39 cellular contexts compared by ENCODE assay signal in genomic region chr2:171608168-171608567, GRCh38.
"Had no signal": no experiment of that assay in that cellular context is flagged by ENCODE, and none has a peak within 500 bp of the region (broad histone marks: within the 10 kb centered on the region; RNA-seq: fewer than 3 reads in every experiment).

No MANE protein-coding gene starts in this region.

- H3K4me3 Mint-ChIP-seq: activated naive CD4-positive, alpha-beta T cell treated with anti-CD3 and anti-CD28 coated beads for 36 hours; activated naive CD4-positive, alpha-beta T cell treated with anti-CD3 and anti-CD28 coated beads, Interleukin-2, amount 10 ng/mL, durations not matched to agents 7 days and 5 days; activated naive CD4-positive, alpha-beta T cell treated with anti-CD3 and anti-CD28 coated beads, Interleukin-2, amount 50 U/mL, for 24 hours; activated naive CD8-positive, alpha-beta T cell; activated naive CD8-positive, alpha-beta T cell treated with anti-CD3 and anti-CD28 coated beads for 36 hours; activated naive CD8-positive, alpha-beta T cell treated with anti-CD3 and anti-CD28 coated beads, Interleukin-2, amount 10 ng/mL, durations not matched to agents 7 days and 5 days; activated naive CD8-positive, alpha-beta T cell treated with anti-CD3 and anti-CD28 coated beads, Interleukin-2, amount 50 U/mL, for 24 hours; activated T-cell treated with anti-CD3 and anti-CD28 coated beads, Interleukin-2, amount 50 U/mL, for 72 hours; activated T-helper 1 cell treated with anti-CD3 and anti-CD28 coated beads, Interleukin-12 subunit alpha, Interleukin-12 subunit beta, Interleukin-2, Interleukin-4 antibody, amounts not matched to agents 30 ng/mL and 10 ng/mL and 1 ng/mL, durations not matched to agents 14 hours and 24 hours and 36 hours; activated T-helper 17 cell treated with anti-CD3 and anti-CD28 coated beads, Interleukin-2, amount 50 U/mL, for 72 hours; brain; central memory CD8-positive, alpha-beta T cell had no signal

- ATAC-seq: activated naive CD4-positive, alpha-beta T cell treated with anti-CD3 and anti-CD28 coated beads, Interleukin-2, amount 50 U/mL, for 72 hours; activated naive CD8-positive, alpha-beta T cell treated with anti-CD3 and anti-CD28 coated beads, Interleukin-2, amount 50 U/mL, for 24 hours; activated T-cell treated with anti-CD3 and anti-CD28 coated beads, Interleukin-2, amount 50 U/mL, for 72 hours; activated T-helper 17 cell treated with anti-CD3 and anti-CD28 coated beads, Interleukin-2, amount 50 U/mL, for 72 hours; body of pancreas had no signal

- H3K4me1 Mint-ChIP-seq: activated naive CD4-positive, alpha-beta T cell treated with anti-CD3 and anti-CD28 coated beads, Interleukin-2, amount 10 ng/mL, durations not matched to agents 7 days and 5 days; activated naive CD4-positive, alpha-beta T cell treated with anti-CD3 and anti-CD28 coated beads, Interleukin-2, amount 50 U/mL, for 24 hours; activated naive CD8-positive, alpha-beta T cell treated with anti-CD3 and anti-CD28 coated beads for 36 hours; activated naive CD8-positive, alpha-beta T cell treated with anti-CD3 and anti-CD28 coated beads, Interleukin-2, amount 10 ng/mL, durations not matched to agents 7 days and 5 days; activated naive CD8-positive, alpha-beta T cell treated with anti-CD3 and anti-CD28 coated beads, Interleukin-2, amount 50 U/mL, for 24 hours; activated T-helper 17 cell treated with anti-CD3 and anti-CD28 coated beads, Interleukin-2, amount 50 U/mL, for 72 hours; brain; central memory CD8-positive, alpha-beta T cell had no signal

- H3K27me3 ChIP-seq: adrenal gland, ascending aorta, body of pancreas, brain microvascular endothelial cell, breast epithelium, cardiac muscle cell, colonic mucosa had no signal

- H3K36me3 ChIP-seq: adrenal gland, ascending aorta, brain microvascular endothelial cell, breast epithelium, cardiac muscle cell, colonic mucosa had no signal

- H3K9me3 Mint-ChIP-seq: activated naive CD4-positive, alpha-beta T cell treated with anti-CD3 and anti-CD28 coated beads for 36 hours; activated naive CD4-positive, alpha-beta T cell treated with anti-CD3 and anti-CD28 coated beads, Interleukin-2, amount 10 ng/mL, durations not matched to agents 7 days and 5 days; activated naive CD4-positive, alpha-beta T cell treated with anti-CD3 and anti-CD28 coated beads, Interleukin-2, amount 50 U/mL, for 24 hours; activated naive CD8-positive, alpha-beta T cell treated with anti-CD3 and anti-CD28 coated beads for 36 hours; activated naive CD8-positive, alpha-beta T cell treated with anti-CD3 and anti-CD28 coated beads, Interleukin-2, amount 10 ng/mL, durations not matched to agents 7 days and 5 days; activated naive CD8-positive, alpha-beta T cell treated with anti-CD3 and anti-CD28 coated beads, Interleukin-2, amount 50 U/mL, for 24 hours; activated T-helper 17 cell treated with anti-CD3 and anti-CD28 coated beads, Interleukin-2, amount 50 U/mL, for 72 hours; activated T-helper 2 cell treated with anti-CD3 and anti-CD28 coated beads, Interferon-gamma antibody, Interleukin-2, Interleukin-4, amounts not matched to agents 10 μg/mL and 5 μg/mL and 100 μg/mL, durations not matched to agents 14 hours and 24 hours and 36 hours; central memory CD8-positive, alpha-beta T cell had no signal

- H3K9me3 ChIP-seq: adrenal gland, ascending aorta, body of pancreas, colonic mucosa had no signal

- H3K36me3 Mint-ChIP-seq: activated naive CD4-positive, alpha-beta T cell treated with anti-CD3 and anti-CD28 coated beads, Interleukin-2, amount 10 ng/mL, durations not matched to agents 7 days and 5 days; activated naive CD4-positive, alpha-beta T cell treated with anti-CD3 and anti-CD28 coated beads, Interleukin-2, amount 50 U/mL, for 24 hours; activated naive CD4-positive, alpha-beta T cell treated with anti-CD3 and anti-CD28 coated beads, Interleukin-2, amount 50 U/mL, for 72 hours; activated naive CD8-positive, alpha-beta T cell; activated naive CD8-positive, alpha-beta T cell treated with anti-CD3 and anti-CD28 coated beads for 36 hours; activated naive CD8-positive, alpha-beta T cell treated with anti-CD3 and anti-CD28 coated beads, Interleukin-2, amount 10 ng/mL, durations not matched to agents 7 days and 5 days; brain had no signal

- FAIRE-seq: astrocyte, bronchial epithelial cell, colon had no signal

- DNase-seq: activated effector memory CD4-positive, alpha-beta T cell treated with anti-CD3 and anti-CD28 coated beads, Interleukin-2, amount 50 U/mL, for 16 hours; activated effector memory CD4-positive, alpha-beta T cell treated with Interleukin-2 at 50 U/mL for 16 hours; activated gamma-delta T cell; activated gamma-delta T cell treated with Interleukin-2 at 50 U/mL for 16 hours; activated naive CD4-positive, alpha-beta T cell; activated naive CD4-positive, alpha-beta T cell treated with anti-CD3 and anti-CD28 coated beads for 36 hours; activated naive CD4-positive, alpha-beta T cell treated with anti-CD3 and anti-CD28 coated beads, Interleukin-2, amount 10 ng/mL, durations not matched to agents 7 days and 5 days; activated naive CD4-positive, alpha-beta T cell treated with anti-CD3 and anti-CD28 coated beads, Interleukin-2, amount 50 U/mL, for 16 hours; activated naive CD4-positive, alpha-beta T cell treated with Interleukin-2 at 50 U/mL for 16 hours; activated naive CD8-positive, alpha-beta T cell treated with anti-CD3 and anti-CD28 coated beads for 36 hours; activated naive CD8-positive, alpha-beta T cell treated with anti-CD3 and anti-CD28 coated beads, Interleukin-2, amount 10 ng/mL, durations not matched to agents 7 days and 5 days; activated naive CD8-positive, alpha-beta T cell treated with anti-CD3 and anti-CD28 coated beads, Interleukin-2, amount 50 U/mL, for 24 hours; activated T-cell treated with anti-CD3 and anti-CD28 coated beads, Interleukin-2, amount 50 U/mL, for 48 hours; activated T-cell treated with anti-CD3 and anti-CD28 coated beads, Interleukin-2, amount 50 U/mL, for 72 hours; adrenal gland; amniotic stem cell; amygdala; anterior cingulate cortex; aorta; body of pancreas; brain microvascular endothelial cell; caudate nucleus; central memory CD4-positive, alpha-beta T cell; cerebellar nuclear complex; colonic mucosa had no signal

- H3K27ac ChIP-seq: adrenal gland, ascending aorta, body of pancreas, brain microvascular endothelial cell, breast epithelium, cardiac muscle cell, colonic mucosa had no signal

- H3K4me3 ChIP-seq: adrenal gland, ascending aorta, body of pancreas, breast epithelium, cardiac muscle cell, colonic mucosa had no signal

- H3K4me1 ChIP-seq: adrenal gland, ascending aorta, body of pancreas, breast epithelium, colonic mucosa had no signal

- H3K27ac Mint-ChIP-seq: activated naive CD4-positive, alpha-beta T cell treated with anti-CD3 and anti-CD28 coated beads for 36 hours; activated naive CD4-positive, alpha-beta T cell treated with anti-CD3 and anti-CD28 coated beads, Interleukin-2, amount 10 ng/mL, durations not matched to agents 7 days and 5 days; activated naive CD4-positive, alpha-beta T cell treated with anti-CD3 and anti-CD28 coated beads, Interleukin-2, amount 50 U/mL, for 24 hours; activated naive CD8-positive, alpha-beta T cell; activated naive CD8-positive, alpha-beta T cell treated with anti-CD3 and anti-CD28 coated beads for 36 hours; activated naive CD8-positive, alpha-beta T cell treated with anti-CD3 and anti-CD28 coated beads, Interleukin-2, amount 10 ng/mL, durations not matched to agents 7 days and 5 days; activated naive CD8-positive, alpha-beta T cell treated with anti-CD3 and anti-CD28 coated beads, Interleukin-2, amount 50 U/mL, for 24 hours; activated T-cell treated with anti-CD3 and anti-CD28 coated beads, Interleukin-2, amount 50 U/mL, for 72 hours; activated T-helper 1 cell treated with anti-CD3 and anti-CD28 coated beads, Interleukin-12 subunit alpha, Interleukin-12 subunit beta, Interleukin-2, Interleukin-4 antibody, amounts not matched to agents 30 ng/mL and 10 ng/mL and 1 ng/mL, durations not matched to agents 14 hours and 24 hours and 36 hours; activated T-helper 17 cell treated with anti-CD3 and anti-CD28 coated beads, Interleukin-2, amount 50 U/mL, for 72 hours; activated T-helper 2 cell treated with anti-CD3 and anti-CD28 coated beads, Interferon-gamma antibody, Interleukin-2, Interleukin-4, amounts not matched to agents 10 μg/mL and 5 μg/mL and 100 μg/mL, durations not matched to agents 14 hours and 24 hours and 36 hours; brain had no signal
